In genomic region chr6:88556663-88557062, GRCh38 we compare ENCODE assay signal across 27 cellular contexts.
"Had no signal": no experiment of that assay in that cellular context is flagged by ENCODE, and none has a peak within 500 bp of the region (broad histone marks: within the 10 kb centered on the region; RNA-seq: fewer than 3 reads in every experiment).

No MANE protein-coding gene starts in this region.

- H3K4me1 ChIP-seq: foreskin keratinocyte had no signal

- H3K9me3 Mint-ChIP-seq: activated CD4-positive, alpha-beta memory T cell treated with anti-CD3 and anti-CD28 coated beads for 36 hours; activated T-helper 17 cell treated with anti-CD3 and anti-CD28 coated beads, Interleukin-2, amount 50 U/mL, for 72 hours; effector memory CD8-positive, alpha-beta T cell had no signal

- H3K9me3 ChIP-seq: esophagus muscularis mucosa, gastrocnemius medialis had no signal

- ATAC-seq: activated CD4-positive, alpha-beta T cell treated with anti-CD3 and anti-CD28 coated beads for 36 hours; activated CD8-positive, alpha-beta memory T cell treated with anti-CD3 and anti-CD28 coated beads, Interleukin-2, amount 10 ng/mL, durations not matched to agents 7 days and 5 days; activated CD8-positive, alpha-beta T cell treated with anti-CD3 and anti-CD28 coated beads, Interleukin-2, amount 10 ng/mL, durations not matched to agents 7 days and 5 days; activated T-helper 17 cell treated with anti-CD3 and anti-CD28 coated beads, Interleukin-2, amount 50 U/mL, for 72 hours; effector memory CD8-positive, alpha-beta T cell; foreskin keratinocyte; gastrocnemius medialis had no signal

- H3K4me3 Mint-ChIP-seq: activated CD4-positive, alpha-beta memory T cell treated with anti-CD3 and anti-CD28 coated beads for 36 hours; activated CD4-positive, alpha-beta T cell treated with anti-CD3 and anti-CD28 coated beads for 36 hours; activated CD4-positive, alpha-beta T cell treated with anti-CD3 and anti-CD28 coated beads, Interleukin-2, amount 10 ng/mL, durations not matched to agents 24 days and 14 days; activated CD8-positive, alpha-beta memory T cell treated with anti-CD3 and anti-CD28 coated beads, Interleukin-2, amount 10 ng/mL, durations not matched to agents 7 days and 5 days; activated CD8-positive, alpha-beta T cell treated with anti-CD3 and anti-CD28 coated beads, Interleukin-2, amount 10 ng/mL, durations not matched to agents 7 days and 5 days; activated naive CD8-positive, alpha-beta T cell; activated T-helper 17 cell treated with anti-CD3 and anti-CD28 coated beads, Interleukin-2, amount 50 U/mL, for 72 hours; effector memory CD8-positive, alpha-beta T cell had no signal

- H3K27ac ChIP-seq: brain microvascular endothelial cell, esophagus muscularis mucosa, foreskin keratinocyte, gastrocnemius medialis had no signal

- H3K27me3 Mint-ChIP-seq: activated CD4-positive, alpha-beta memory T cell treated with anti-CD3 and anti-CD28 coated beads for 36 hours; activated CD4-positive, alpha-beta T cell treated with anti-CD3 and anti-CD28 coated beads, Interleukin-2, amount 10 ng/mL, durations not matched to agents 24 days and 14 days; activated naive CD8-positive, alpha-beta T cell had no signal

- H3K27ac Mint-ChIP-seq: activated CD4-positive, alpha-beta memory T cell treated with anti-CD3 and anti-CD28 coated beads for 36 hours; activated CD4-positive, alpha-beta T cell treated with anti-CD3 and anti-CD28 coated beads for 36 hours; activated CD4-positive, alpha-beta T cell treated with anti-CD3 and anti-CD28 coated beads, Interleukin-2, amount 10 ng/mL, durations not matched to agents 24 days and 14 days; activated CD8-positive, alpha-beta memory T cell treated with anti-CD3 and anti-CD28 coated beads, Interleukin-2, amount 10 ng/mL, durations not matched to agents 7 days and 5 days; activated CD8-positive, alpha-beta T cell treated with anti-CD3 and anti-CD28 coated beads, Interleukin-2, amount 10 ng/mL, durations not matched to agents 7 days and 5 days; activated naive CD8-positive, alpha-beta T cell; activated T-helper 17 cell treated with anti-CD3 and anti-CD28 coated beads, Interleukin-2, amount 50 U/mL, for 72 hours; effector memory CD8-positive, alpha-beta T cell had no signal

- H3K4me1 Mint-ChIP-seq: activated CD4-positive, alpha-beta T cell treated with anti-CD3 and anti-CD28 coated beads for 36 hours; activated CD4-positive, alpha-beta T cell treated with anti-CD3 and anti-CD28 coated beads, Interleukin-2, amount 10 ng/mL, durations not matched to agents 24 days and 14 days; activated CD8-positive, alpha-beta memory T cell treated with anti-CD3 and anti-CD28 coated beads, Interleukin-2, amount 10 ng/mL, durations not matched to agents 7 days and 5 days; activated T-helper 17 cell treated with anti-CD3 and anti-CD28 coated beads, Interleukin-2, amount 50 U/mL, for 72 hours had no signal

- H3K4me3 ChIP-seq: esophagus muscularis mucosa, gastrocnemius medialis had no signal

- H3K36me3 Mint-ChIP-seq: activated CD4-positive, alpha-beta memory T cell treated with anti-CD3 and anti-CD28 coated beads for 36 hours; activated CD8-positive, alpha-beta memory T cell treated with anti-CD3 and anti-CD28 coated beads, Interleukin-2, amount 10 ng/mL, durations not matched to agents 7 days and 5 days; activated naive CD8-positive, alpha-beta T cell had no signal

- H3K27me3 ChIP-seq: brain microvascular endothelial cell, esophagus muscularis mucosa, foreskin keratinocyte, gastrocnemius medialis had no signal

- H3K36me3 ChIP-seq: brain microvascular endothelial cell, esophagus muscularis mucosa, gastrocnemius medialis had no signal

- DNase-seq: activated CD4-positive, alpha-beta memory T cell treated with anti-CD3 and anti-CD28 coated beads for 36 hours; activated CD4-positive, alpha-beta T cell treated with anti-CD3 and anti-CD28 coated beads for 36 hours; activated CD4-positive, alpha-beta T cell treated with anti-CD3 and anti-CD28 coated beads, Interleukin-2, amount 10 ng/mL, durations not matched to agents 24 days and 14 days; activated CD4-positive, CD25-positive, alpha-beta regulatory T cell; activated CD4-positive, CD25-positive, alpha-beta regulatory T cell treated with anti-CD3 and anti-CD28 coated beads, Interleukin-2, amount 50 U/mL, for 72 hours; activated CD8-positive, alpha-beta memory T cell treated with anti-CD3 and anti-CD28 coated beads, Interleukin-2, amount 10 ng/mL, durations not matched to agents 7 days and 5 days; activated CD8-positive, alpha-beta memory T cell treated with anti-CD3 and anti-CD28 coated beads, Interleukin-2, amount 50 U/mL, for 4 hours; activated CD8-positive, alpha-beta T cell treated with anti-CD3 and anti-CD28 coated beads, Interleukin-2, amount 10 ng/mL, durations not matched to agents 7 days and 5 days; activated effector memory CD4-positive, alpha-beta T cell treated with Interleukin-2 at 50 U/mL for 16 hours; activated gamma-delta T cell treated with Interleukin-2 at 50 U/mL for 16 hours; activated naive CD4-positive, alpha-beta T cell treated with anti-CD3 and anti-CD28 coated beads, Interleukin-2, amount 50 U/mL, for 16 hours; activated naive CD4-positive, alpha-beta T cell treated with Interleukin-2 at 50 U/mL for 16 hours; activated T-cell treated with anti-CD3 and anti-CD28 coated beads, Interleukin-2, amount 50 U/mL, for 1 hour; amniotic stem cell; anterior cingulate cortex; brain microvascular endothelial cell; cortex of kidney; dermis blood vessel endothelial cell; effector CD4-positive, alpha-beta T cell; effector memory CD8-positive, alpha-beta T cell; erythroblast; foreskin keratinocyte; gastrocnemius medialis; T-helper 2 cell had no signal
